ENCODE assay signal across 9 cellular contexts in the genomic region with DNA sequence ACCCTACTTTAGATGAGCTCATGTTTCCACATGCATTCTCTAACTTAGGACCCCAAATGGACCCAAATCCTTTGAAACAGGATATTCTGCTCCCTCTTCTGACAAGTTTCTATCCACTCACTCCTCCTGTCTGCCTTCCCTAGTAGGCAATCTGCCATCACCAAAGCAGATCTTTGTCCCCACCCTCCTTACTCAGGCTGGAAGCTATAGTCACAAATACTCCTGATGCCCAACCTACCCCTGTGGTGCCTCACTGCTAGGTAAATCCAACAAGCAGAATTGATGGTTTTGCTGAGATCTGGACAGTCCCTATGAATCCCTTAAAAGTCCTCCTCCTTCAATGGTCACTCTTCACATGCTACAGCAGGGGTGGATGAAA. TPM values are rescaled to one million over a fixed set of nuclear protein-coding genes. Genes with fewer than 3 reads are reported as not detected.
DNase-seq lines count a peak whose midpoint lies in the region; ATAC-seq and TF ChIP-seq lines count a peak whose summit lies in the region.
"Had no signal": no experiment of that assay in that cellular context is flagged by ENCODE, and none has a peak within 500 bp of the region (broad histone marks: within the 10 kb centered on the region; RNA-seq: fewer than 3 reads in every experiment).

No MANE protein-coding gene starts in this region.

- no peaks in the 10 kb centered on the region for H3K36me3 ChIP-seq in Panc1 (ENCODE audit: control insufficient read depth, insufficient read depth, low read length)
- H3K36me3 ChIP-seq in fibroblast of lung (ENCODE audit: control insufficient read depth, insufficient read depth, low read length), result no peaks in the 10 kb centered on the region

- H3K4me3 ChIP-seq in Panc1 (ENCODE audit: low read depth in 2 of 2, low read length in 2 of 2), result peak overlapping the region; percentile 3 to 36; a peak in 3 of 4 replicates
- no peak overlapping the region for H3K4me3 ChIP-seq in fibroblast of lung (replicated peaks in 1 of 4; ENCODE audit: control extremely low read depth in 1 of 4, insufficient read depth in 1 of 4, low read depth in 3 of 4, low read length in 4 of 4)

- H3K9ac ChIP-seq in fibroblast of lung (ENCODE audit: insufficient read depth, low read length), result no peak overlapping the region

- POLR2A ChIA-PET in Panc1 (lab: Charles Lee), result no interaction called here

- no peaks in the 10 kb centered on the region for H3K27me3 Mint-ChIP-seq in osteocyte (ENCODE audit: unreplicated experiment)

- peaks cover 58% of the 10 kb centered on the region for H3K4me1 Mint-ChIP-seq in osteocyte (ENCODE audit: unreplicated experiment)

- H3K27ac Mint-ChIP-seq in osteocyte (ENCODE audit: unreplicated experiment), result peak overlapping the region; percentile 91

- ATAC-seq in Panc1, result peak; percentile 78

- H3K4me2 ChIP-seq in fibroblast of lung (ENCODE audit: extremely low read depth, insufficient read depth, low read length), result peak overlapping the region; percentile 4

- H3K4me1 ChIP-seq in Panc1 (ENCODE audit: control insufficient read depth, insufficient read depth, low read length) (peaks cover 78% of the 10 kb centered on the region), fibroblast of lung (ENCODE audit: control insufficient read depth, extremely low read depth, insufficient read depth, low read length) (peaks cover 22% of the 10 kb centered on the region)

- DNase-seq in ELR (ENCODE audit: low read depth) (peak; percentile 66), Panc1 (ENCODE audit: low read depth, low spot score) (no peak), fibroblast of lung (ENCODE audit: low read depth in 2 of 2) (peak in 1 of 2 donors; percentile 43), osteocyte (ENCODE audit: extremely low spot score, unreplicated experiment) (no peak), NCI-H2107 treated with DMSO at 0.1 percent for 48 hours (lab: John Stamatoyannopoulos, UW; ENCODE audit: unreplicated experiment) (no peak), NCI-H345 (lab: John Stamatoyannopoulos, UW) (no peak)
- DNase-seq in activated effector memory CD4-positive, alpha-beta T cell treated with Interleukin-2 at 50 U/mL for 16 hours, result no peak
- no peak for DNase-seq in stimulated activated naive CD4-positive, alpha-beta T cell treated with Interleukin-2 at 50 U/mL for 16 hours (lab: John Stamatoyannopoulos, UW)

- H3K36me3 Mint-ChIP-seq in osteocyte (ENCODE audit: unreplicated experiment), result no peaks in the 10 kb centered on the region

- CTCF ChIA-PET in Panc1 (lab: Charles Lee), result interaction anchor here (0.6 kb wide), 2 partner anchors 36 to 49 kb away, joined by 3 to 5 read pairs; no protein-coding TSS in a partner anchor

- BruUV-seq in Panc1 (replicated peaks; lab: Mats Ljungman, UMichigan), result no TSS peak

- TF ChIP-seq CTCF in Panc1 (IDR thresholded peaks at IDR 0.05) (no peak), fibroblast of lung (conservative IDR thresholded peaks at IDR 0.05 in 1 of 2, IDR thresholded peaks at IDR 0.05 in 1 of 2; ENCODE audit: low read depth in 1 of 2, low read length in 2 of 2) (no peak), osteocyte (IDR thresholded peaks at IDR 0.05) (no peak)

- H4K20me1 ChIP-seq in fibroblast of lung (ENCODE audit: control insufficient read depth, extremely low read depth, insufficient read depth, low read length), result no peaks in the 10 kb centered on the region

- intact Hi-C loops in Panc1 (cut with micrococcal nuclease; ENCODE audit: unreplicated experiment), result no loop called here

- no peaks in the 10 kb centered on the region for H3K9me3 Mint-ChIP-seq in osteocyte (ENCODE audit: unreplicated experiment)

- H3K4me3 Mint-ChIP-seq in osteocyte (ENCODE audit: unreplicated experiment), result peak overlapping the region; percentile 22

- in situ Hi-C loops in Panc1 (cut with HindIII; ENCODE audit: low pct_unique_long_range_greater_than_20kb, low sequenced_read_pairs), result no loop called here

- peaks cover 45% of the 10 kb centered on the region for H3K79me2 ChIP-seq in fibroblast of lung (ENCODE audit: control insufficient read depth, insufficient read depth, low read length)

- H2AFZ ChIP-seq in fibroblast of lung (ENCODE audit: low read length), result no peak overlapping the region

- H3K9me3 ChIP-seq in Panc1 (ENCODE audit: control insufficient read depth, insufficient read depth, low read depth, low read length) (no peaks in the 10 kb centered on the region), fibroblast of lung (ENCODE audit: control insufficient read depth, insufficient read depth, low read depth, low read length) (no peaks in the 10 kb centered on the region)

- H3K27me3 ChIP-seq in Panc1 (ENCODE audit: control insufficient read depth, insufficient read depth, low read length) (no peaks in the 10 kb centered on the region), fibroblast of lung (ENCODE audit: control insufficient read depth, insufficient read depth, low read length) (no peaks in the 10 kb centered on the region)

- H3K27ac ChIP-seq in Panc1 (ENCODE audit: low read length), result peak overlapping the region; percentile 97
- peak overlapping the region; percentile 13 for H3K27ac ChIP-seq in fibroblast of lung (ENCODE audit: insufficient read depth, low read length)

RNA-seq across cellular contexts. Expression of gene ELOVL5, which starts 21.7 kb away (rescaled TPM):
- total RNA-seq in Panc1 (2021; ENCODE audit: unreplicated experiment) (218 TPM), fibroblast of lung (61.6 and 67.7 TPM in 2 replicates), osteocyte (88.8 and 89.4 TPM in 2 replicates)
- 111 TPM for polyA plus RNA-seq in Panc1 (2012; ENCODE audit: insufficient read length)
- polyA plus RNA-seq in fibroblast of lung, result 71.6 and 96.7 TPM in 2 replicates
- polyA plus RNA-seq in fibroblast of lung (2012), result 74.5 and 96.4 TPM in 2 replicates
- polyA minus RNA-seq in fibroblast of lung (ENCODE audit: low replicate concordance), result 75.9 and 80.8 TPM in 2 replicates
- total RNA-seq: HT-29 had no signal

Comparison
In these comparisons a context has a peak if more than half of its experiments do, and no peak if none do; other contexts are left out.
1. H3K4me3 ChIP-seq: peak in Panc1 (2 of 2); none in fibroblast of lung (0 of 4).